Comparison of ENCODE assay signal across 22 cellular contexts in genomic region chr6:11767458-11767857, GRCh38. TPM values are rescaled to one million over a fixed set of nuclear protein-coding genes. Genes with fewer than 3 reads are reported as not detected.
DNase-seq lines count a peak whose midpoint lies in the region; ATAC-seq and TF ChIP-seq lines count a peak whose summit lies in the region.
"Had no signal": no experiment of that assay in that cellular context is flagged by ENCODE, and none has a peak within 500 bp of the region (broad histone marks: within the 10 kb centered on the region; RNA-seq: fewer than 3 reads in every experiment).

No MANE protein-coding gene starts in this region.

- H3K4me3 Mint-ChIP-seq in HFFc6 (no peak overlapping the region), chondrocyte (ENCODE audit: unreplicated experiment) (no peak overlapping the region)
- no peak overlapping the region for H3K4me3 Mint-ChIP-seq in naive thymus-derived CD8-positive, alpha-beta T cell
- H3K4me3 Mint-ChIP-seq: B cell; stimulated activated effector memory CD8-positive, alpha-beta T cell treated with anti-CD3 and anti-CD28 coated beads, Interleukin-12 subunit alpha, Interleukin-12 subunit beta, amount 100 ng/mL, for 72 hours had no signal

- POLR2A ChIA-PET in naive thymus-derived CD8-positive, alpha-beta T cell (lab: Charles Lee) = no interaction called here

- H3K4me2 ChIP-seq in osteoblast (ENCODE audit: insufficient read depth, low read length) = no peak overlapping the region
- H3K4me2 ChIP-seq: KMS-11 had no signal

- H3K4me1 ChIP-seq in ACC112 (ENCODE audit: control insufficient read depth, insufficient read depth, low read length, unreplicated experiment) = peaks cover 87% of the 10 kb centered on the region
- H3K4me1 ChIP-seq in osteoblast (ENCODE audit: insufficient read depth, low read length) = peaks cover 62% of the 10 kb centered on the region

- H3K27me3 ChIP-seq in ACC112 (ENCODE audit: insufficient read depth, low read length) = no peaks in the 10 kb centered on the region
- no peaks in the 10 kb centered on the region for H3K27me3 ChIP-seq in osteoblast (ENCODE audit: insufficient read depth, low read length)
- H3K27me3 ChIP-seq: tibial nerve had no signal

- peak overlapping the region; percentile 99 for H3K27ac ChIP-seq in ACC112 (ENCODE audit: low read depth, low read length)
- H3K27ac ChIP-seq in osteoblast (ENCODE audit: low read depth, low read length) = peak overlapping the region; percentile 93
- H3K27ac ChIP-seq: KMS-11, VCaP had no signal

- H3K27ac Mint-ChIP-seq in HFFc6 (peak overlapping the region; percentile 86), chondrocyte (ENCODE audit: unreplicated experiment) (peak overlapping the region; percentile 97)
- H3K27ac Mint-ChIP-seq in naive thymus-derived CD8-positive, alpha-beta T cell = peak overlapping the region in 1 of 10 donors; percentile 60
- H3K27ac Mint-ChIP-seq: B cell; stimulated activated effector memory CD8-positive, alpha-beta T cell treated with anti-CD3 and anti-CD28 coated beads, Interleukin-12 subunit alpha, Interleukin-12 subunit beta, amount 100 ng/mL, for 72 hours had no signal

- H3K9me3 ChIP-seq in osteoblast (ENCODE audit: low read depth, low read length) = no peaks in the 10 kb centered on the region
- H3K9me3 ChIP-seq: tibial nerve had no signal

- H3K9me3 Mint-ChIP-seq in HFFc6 (no peaks in the 10 kb centered on the region), chondrocyte (ENCODE audit: low read depth) (no peaks in the 10 kb centered on the region)
- H3K9me3 Mint-ChIP-seq in naive thymus-derived CD8-positive, alpha-beta T cell = no peaks in the 10 kb centered on the region
- H3K9me3 Mint-ChIP-seq: stimulated activated effector memory CD8-positive, alpha-beta T cell treated with anti-CD3 and anti-CD28 coated beads, Interleukin-12 subunit alpha, Interleukin-12 subunit beta, amount 100 ng/mL, for 72 hours had no signal

- DNase-seq in HFFc6 = no peak
- no peak for DNase-seq in chondrocyte (ENCODE audit: low spot score)
- no peak for DNase-seq in osteoblast (ENCODE audit: insufficient read length, low spot score, missing footprints)
- DNase-seq in left lobe of liver (ENCODE audit: low spot score) = no peak
- DNase-seq in GM19240 (ENCODE audit: insufficient read length, low spot score) = no peak
- no peak for DNase-seq in AML-193 (lab: John Stamatoyannopoulos, UW)
- DNase-seq in naive thymus-derived CD8-positive, alpha-beta T cell = no peak
- DNase-seq: activated CD4-positive, alpha-beta T cell treated with anti-CD3 and anti-CD28 coated beads, Interleukin-2, amount 50 U/mL, for 4 hours; left colon; NCI-H1092; NCI-H2081; NCI-H446 treated with DMSO at 0.1 percent for 48 hours; NK-92 treated with Interleukin-12 subunit alpha and Interleukin-12 subunit beta, amount 100 ng/mL, for 24 hours; stimulated activated CD4-positive, alpha-beta T cell treated with anti-CD3 and anti-CD28 coated beads, Interleukin-15, amount 100 ng/mL, for 24 hours had no signal

- TF ChIP-seq CTCF in HFFc6 (IDR thresholded peaks at IDR 0.05) (no peak), chondrocyte (IDR thresholded peaks at IDR 0.05) (no peak), osteoblast (IDR thresholded peaks at IDR 0.05; ENCODE audit: extremely low read depth, low read depth, low read length) (no peak)

- H3K36me3 Mint-ChIP-seq in HFFc6 (ENCODE audit: low read depth) (no peaks in the 10 kb centered on the region), chondrocyte (ENCODE audit: low read depth) (no peaks in the 10 kb centered on the region)
- H3K36me3 Mint-ChIP-seq in naive thymus-derived CD8-positive, alpha-beta T cell = no peaks in the 10 kb centered on the region

- no peak overlapping the region for H3K4me3 ChIP-seq in ACC112 (ENCODE audit: low read depth, low read length)
- H3K4me3 ChIP-seq in osteoblast (ENCODE audit: insufficient read depth, low read length) = no peak overlapping the region
- H3K4me3 ChIP-seq: tibial nerve had no signal

- H3K79me2 ChIP-seq in ACC112 (ENCODE audit: control insufficient read depth, insufficient read depth, low read length, unreplicated experiment) = no peaks in the 10 kb centered on the region
- no peaks in the 10 kb centered on the region for H3K79me2 ChIP-seq in osteoblast (ENCODE audit: insufficient read depth, low read length)

- H4K20me1 ChIP-seq in osteoblast (ENCODE audit: insufficient read depth, low read length) = no peaks in the 10 kb centered on the region

- H3K4me1 Mint-ChIP-seq in HFFc6 (ENCODE audit: low read depth) (peaks cover 91% of the 10 kb centered on the region), chondrocyte (ENCODE audit: low read depth) (peaks cover 95% of the 10 kb centered on the region)
- peaks cover 5 to 14% (median 10%) of the 10 kb centered on the region in 4 donors for H3K4me1 Mint-ChIP-seq in naive thymus-derived CD8-positive, alpha-beta T cell
- H3K4me1 Mint-ChIP-seq: B cell had no signal

- ATAC-seq in left lobe of liver = no peak
- no peak for ATAC-seq in naive thymus-derived CD8-positive, alpha-beta T cell
- ATAC-seq: esophagus mucosa; left colon; stimulated activated effector memory CD8-positive, alpha-beta T cell treated with anti-CD3 and anti-CD28 coated beads, Interleukin-12 subunit alpha, Interleukin-12 subunit beta, amount 100 ng/mL, for 72 hours had no signal

- H2AFZ ChIP-seq in ACC112 (ENCODE audit: low read length, unreplicated experiment) = no peak overlapping the region
- no peak overlapping the region for H2AFZ ChIP-seq in osteoblast (ENCODE audit: low read length)

- H3K36me3 ChIP-seq in ACC112 (ENCODE audit: insufficient read depth, low read length) (no peaks in the 10 kb centered on the region), osteoblast (ENCODE audit: insufficient read depth, low read length) (no peaks in the 10 kb centered on the region)
- H3K36me3 ChIP-seq: tibial nerve had no signal

- H3K27me3 Mint-ChIP-seq in HFFc6 (ENCODE audit: insufficient read depth) = peaks cover 5% of the 10 kb centered on the region
- no peaks in the 10 kb centered on the region for H3K27me3 Mint-ChIP-seq in chondrocyte (ENCODE audit: low read depth)
- H3K27me3 Mint-ChIP-seq in naive thymus-derived CD8-positive, alpha-beta T cell = peaks cover 0 to 3% (median 0%) of the 10 kb centered on the region in 5 donors

RNA-seq across cellular contexts. Expression of gene ADTRP, which starts 11.1 kb away (rescaled TPM):
- total RNA-seq in HFFc6 (2021; fragmentation: NEBNext Ultra II Directional; extraction: Animal tissue kit (Norgen Biotek cat#: 25700)) = under 1 TPM; 0.24 to 0.99 (median 0.84) TPM
- total RNA-seq in chondrocyte (0.35 to 1.3 TPM (median 0.77 TPM) in 3 replicates), osteoblast (0.72 and 1.2 TPM in 2 replicates), left lobe of liver (0.25 TPM)
- 1 to 10 TPM; 5.0 to 7.4 TPM for total RNA-seq in naive thymus-derived CD8-positive, alpha-beta T cell
- 10 to 100 TPM in 1 of 3 donors, 1 to 10 TPM in 2; 2.3 to 14.0 (median 7.2) TPM for polyA plus RNA-seq in naive thymus-derived CD8-positive, alpha-beta T cell
- total RNA-seq: cardiac septum, tibial nerve had no signal
